Comparison of ENCODE assay signal across 16 cellular contexts in genomic region chr10:111556666-111557065, GRCh38.
"Had no signal": no experiment of that assay in that cellular context is flagged by ENCODE, and none has a peak within 500 bp of the region (broad histone marks: within the 10 kb centered on the region; RNA-seq: fewer than 3 reads in every experiment).

No MANE protein-coding gene starts in this region.

- H3K27me3 ChIP-seq: esophagus squamous epithelium, neutrophil, tibial artery, upper lobe of left lung, uterus had no signal

- H3K27ac ChIP-seq: esophagus squamous epithelium, neutrophil, tibial artery, upper lobe of left lung, uterus had no signal

- DNase-seq: esophagus squamous epithelium; foreskin melanocyte; head of caudate nucleus; hippocampal formation; left colon; mammary epithelial cell; mucosa of descending colon; naive thymus-derived CD8-positive, alpha-beta T cell; posterior cingulate gyrus; small intestine; stimulated activated CD4-positive, alpha-beta T cell treated with anti-CD3 and anti-CD28 coated beads, Interleukin-12 subunit alpha, Interleukin-12 subunit beta, amount 100 ng/mL, for 4 hours; stimulated activated naive CD4-positive, alpha-beta T cell treated with Interleukin-2 at 50 U/mL for 16 hours; tibial artery; upper lobe of left lung; uterus had no signal

- H3K4me1 ChIP-seq: tibial artery, upper lobe of left lung, uterus had no signal

- H3K4me3 ChIP-seq: esophagus squamous epithelium, mucosa of descending colon, tibial artery, upper lobe of left lung, uterus had no signal

- H3K36me3 ChIP-seq: esophagus squamous epithelium, neutrophil, tibial artery, upper lobe of left lung, uterus had no signal

- ATAC-seq: naive thymus-derived CD8-positive, alpha-beta T cell had no signal

- H3K9me3 ChIP-seq: esophagus squamous epithelium, mucosa of descending colon, neutrophil, tibial artery, upper lobe of left lung, uterus had no signal
